ENCODE assay signal across 1 cellular context in the genomic region with DNA sequence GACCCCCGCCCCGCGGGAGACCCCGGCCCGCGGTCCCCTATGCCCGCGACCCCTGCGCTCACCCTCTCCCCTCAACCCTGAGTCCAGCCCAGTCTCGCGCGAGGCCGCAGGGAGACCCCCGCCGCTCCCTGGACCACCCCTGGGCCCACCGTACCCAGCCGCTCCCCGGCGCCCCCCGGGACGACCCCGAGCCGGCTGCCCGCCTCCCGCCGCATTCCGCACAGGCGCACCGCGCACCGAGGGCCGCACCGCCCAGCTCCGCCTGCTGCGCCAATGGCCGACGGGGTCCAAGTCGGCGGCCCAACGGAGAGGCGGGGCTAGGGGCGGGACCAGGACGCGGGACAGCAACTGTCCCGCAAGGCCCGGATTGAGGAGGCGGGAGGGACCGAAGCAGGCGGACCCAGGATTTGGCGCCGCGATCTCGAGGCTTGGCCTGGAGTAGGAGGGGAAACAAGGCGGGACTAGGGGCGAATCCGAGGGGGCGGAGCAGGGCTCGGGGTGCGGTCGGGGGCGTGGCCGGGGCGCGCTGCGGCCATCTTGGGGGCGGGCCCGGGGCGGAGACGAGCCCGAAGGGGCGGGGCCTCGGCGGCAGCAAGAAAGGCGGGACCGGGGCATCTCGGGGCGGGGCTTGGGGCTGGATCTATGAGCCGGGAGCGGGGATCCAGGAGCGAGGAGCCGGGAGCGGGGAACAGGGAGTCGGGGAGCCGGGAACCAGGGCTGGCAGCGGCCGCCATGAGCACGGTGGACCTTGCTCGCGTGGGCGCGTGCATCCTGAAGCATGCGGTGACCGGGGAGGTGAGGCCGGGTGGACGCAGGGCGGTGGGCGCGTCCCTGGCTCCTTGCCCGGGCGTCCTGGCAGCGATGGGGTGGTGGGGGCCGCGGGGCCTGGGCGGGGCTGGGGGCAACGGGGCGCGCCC.
TF ChIP-seq lines count a peak whose summit lies in the region.

PRXL2B (plus strand) TSS at position 624 of the 917 bp plus-strand sequence; CDS start at position 733, 109 bp downstream.

TF ChIP-seq in HepG2, 621 proteins besides CTCF, POLR2A, EP300 and RAD21 (continued from another document):
- TF ChIP-seq ZNF687 (CRISPR knock-in tag; IDR thresholded peaks at IDR 0.05) (peak; percentile 61), FOXC1 (CRISPR knock-in tag; IDR thresholded peaks at IDR 0.05; ENCODE audit: borderline replicate concordance) (0 out of 2 replicates have a peak, but pooled peaks have one; percentile 1), XRCC5 (optimal IDR thresholded peaks at IDR 0.05; ENCODE audit: low read length) (peak; percentile 50), POLR2G (IDR thresholded peaks at IDR 0.05; ENCODE audit: low read depth, low read length) (peak; percentile 73), E2F5 (CRISPR knock-in tag; conservative IDR thresholded peaks at IDR 0.05) (no peak), RNF2 (conservative IDR thresholded peaks at IDR 0.05; ENCODE audit: low read depth) (peak; percentile 34; the same call in 1 of the 2 replicates), PAXIP1 (CRISPR knock-in tag; conservative IDR thresholded peaks at IDR 0.05) (peak; percentile 45), ARNTL (CRISPR knock-in tag; IDR thresholded peaks at IDR 0.05) (0 out of 2 replicates have a peak, but pooled peaks have one; percentile 22), ZSCAN12 (CRISPR knock-in tag; IDR thresholded peaks at IDR 0.05) (no peak), ZNF337 (CRISPR knock-in tag; IDR thresholded peaks at IDR 0.05; ENCODE audit: borderline replicate concordance, low read depth) (no peak), KDM4B (CRISPR knock-in tag; IDR thresholded peaks at IDR 0.05) (peak; percentile 14; the same call in 1 of the 2 replicates), KLF16 (CRISPR knock-in tag; IDR thresholded peaks at IDR 0.05) (0 out of 4 replicates have a peak, but pooled peaks of 1 of the 2 experiments have one; percentile 14), NONO (IDR thresholded peaks at IDR 0.05) (no peak), NONO (CRISPR knock-in tag; conservative IDR thresholded peaks at IDR 0.05) (0 out of 2 replicates have a peak, but pooled peaks have one; percentile 25), ZNF121 (CRISPR knock-in tag; IDR thresholded peaks at IDR 0.05) (peak; percentile 83), ZNF652 (CRISPR knock-in tag; IDR thresholded peaks at IDR 0.05; ENCODE audit: borderline replicate concordance, low read depth) (0 out of 2 replicates have a peak, but pooled peaks have one; percentile 10), CBX1 (IDR thresholded peaks at IDR 0.05; ENCODE audit: low read depth) (peak; percentile 7), MNT (IDR thresholded peaks at IDR 0.05) (0 out of 2 replicates have a peak, but pooled peaks have one; percentile 3)
- TF ChIP-seq, protein P1, sequence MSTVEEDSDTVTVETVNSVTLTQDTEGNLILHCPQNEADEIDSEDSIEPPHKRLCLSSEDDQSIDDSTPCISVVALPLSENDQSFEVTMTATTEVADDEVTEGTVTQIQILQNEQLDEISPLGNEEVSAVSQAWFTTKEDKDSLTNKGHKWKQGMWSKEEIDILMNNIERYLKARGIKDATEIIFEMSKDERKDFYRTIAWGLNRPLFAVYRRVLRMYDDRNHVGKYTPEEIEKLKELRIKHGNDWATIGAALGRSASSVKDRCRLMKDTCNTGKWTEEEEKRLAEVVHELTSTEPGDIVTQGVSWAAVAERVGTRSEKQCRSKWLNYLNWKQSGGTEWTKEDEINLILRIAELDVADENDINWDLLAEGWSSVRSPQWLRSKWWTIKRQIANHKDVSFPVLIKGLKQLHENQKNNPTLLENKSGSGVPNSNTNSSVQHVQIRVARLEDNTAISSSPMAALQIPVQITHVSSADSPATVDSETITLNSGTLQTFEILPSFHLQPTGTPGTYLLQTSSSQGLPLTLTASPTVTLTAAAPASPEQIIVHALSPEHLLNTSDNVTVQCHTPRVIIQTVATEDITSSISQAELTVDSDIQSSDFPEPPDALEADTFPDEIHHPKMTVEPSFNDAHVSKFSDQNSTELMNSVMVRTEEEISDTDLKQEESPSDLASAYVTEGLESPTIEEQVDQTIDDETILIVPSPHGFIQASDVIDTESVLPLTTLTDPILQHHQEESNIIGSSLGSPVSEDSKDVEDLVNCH (CRISPR knock-in tag; IDR thresholded peaks at IDR 0.05) = peak; percentile 85; the same call in 1 of the 2 replicates
- TF ChIP-seq, protein P2, sequence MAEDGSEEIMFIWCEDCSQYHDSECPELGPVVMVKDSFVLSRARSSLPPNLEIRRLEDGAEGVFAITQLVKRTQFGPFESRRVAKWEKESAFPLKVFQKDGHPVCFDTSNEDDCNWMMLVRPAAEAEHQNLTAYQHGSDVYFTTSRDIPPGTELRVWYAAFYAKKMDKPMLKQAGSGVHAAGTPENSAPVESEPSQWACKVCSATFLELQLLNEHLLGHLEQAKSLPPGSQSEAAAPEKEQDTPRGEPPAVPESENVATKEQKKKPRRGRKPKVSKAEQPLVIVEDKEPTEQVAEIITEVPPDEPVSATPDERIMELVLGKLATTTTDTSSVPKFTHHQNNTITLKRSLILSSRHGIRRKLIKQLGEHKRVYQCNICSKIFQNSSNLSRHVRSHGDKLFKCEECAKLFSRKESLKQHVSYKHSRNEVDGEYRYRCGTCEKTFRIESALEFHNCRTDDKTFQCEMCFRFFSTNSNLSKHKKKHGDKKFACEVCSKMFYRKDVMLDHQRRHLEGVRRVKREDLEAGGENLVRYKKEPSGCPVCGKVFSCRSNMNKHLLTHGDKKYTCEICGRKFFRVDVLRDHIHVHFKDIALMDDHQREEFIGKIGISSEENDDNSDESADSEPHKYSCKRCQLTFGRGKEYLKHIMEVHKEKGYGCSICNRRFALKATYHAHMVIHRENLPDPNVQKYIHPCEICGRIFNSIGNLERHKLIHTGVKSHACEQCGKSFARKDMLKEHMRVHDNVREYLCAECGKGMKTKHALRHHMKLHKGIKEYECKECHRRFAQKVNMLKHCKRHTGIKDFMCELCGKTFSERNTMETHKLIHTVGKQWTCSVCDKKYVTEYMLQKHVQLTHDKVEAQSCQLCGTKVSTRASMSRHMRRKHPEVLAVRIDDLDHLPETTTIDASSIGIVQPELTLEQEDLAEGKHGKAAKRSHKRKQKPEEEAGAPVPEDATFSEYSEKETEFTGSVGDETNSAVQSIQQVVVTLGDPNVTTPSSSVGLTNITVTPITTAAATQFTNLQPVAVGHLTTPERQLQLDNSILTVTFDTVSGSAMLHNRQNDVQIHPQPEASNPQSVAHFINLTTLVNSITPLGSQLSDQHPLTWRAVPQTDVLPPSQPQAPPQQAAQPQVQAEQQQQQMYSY (CRISPR knock-in tag; IDR thresholded peaks at IDR 0.05) = peak; percentile 97
